ENCODE assay signal across 30 cellular contexts in the genomic region with DNA sequence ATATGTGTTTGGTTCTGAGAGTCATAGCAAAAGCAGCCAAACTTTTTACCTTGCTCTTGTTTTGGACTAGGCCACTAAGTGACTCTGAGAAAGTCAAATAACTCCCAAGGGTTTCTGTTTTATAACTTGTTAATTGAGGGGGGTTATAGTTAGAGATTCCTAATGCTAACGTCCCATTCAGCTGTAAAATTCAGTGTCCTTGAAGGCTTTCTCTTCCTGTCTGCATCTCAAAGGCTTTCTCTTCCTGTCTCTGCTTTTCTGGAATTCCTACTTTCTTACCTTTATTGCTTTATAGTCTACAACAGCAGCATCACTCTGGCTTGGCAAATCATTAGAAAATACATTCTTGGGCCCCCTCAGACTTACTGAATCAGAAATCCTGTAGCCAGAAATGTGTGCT.
"Had no signal": no experiment of that assay in that cellular context is flagged by ENCODE, and none has a peak within 500 bp of the region (broad histone marks: within the 10 kb centered on the region; RNA-seq: fewer than 3 reads in every experiment).

No MANE protein-coding gene starts in this region.

- H3K4me3 ChIP-seq: PC-9, SK-N-MC had no signal

- H3K4me3 Mint-ChIP-seq: activated CD4-positive, alpha-beta memory T cell treated with anti-CD3 and anti-CD28 coated beads for 36 hours; activated CD4-positive, alpha-beta T cell treated with anti-CD3 and anti-CD28 coated beads for 36 hours; activated CD4-positive, alpha-beta T cell treated with anti-CD3 and anti-CD28 coated beads, Interleukin-2, amount 10 ng/mL, durations not matched to agents 7 days and 5 days; activated naive CD4-positive, alpha-beta T cell treated with anti-CD3 and anti-CD28 coated beads, Interleukin-2, amount 10 ng/mL, durations not matched to agents 7 days and 5 days; activated naive CD8-positive, alpha-beta T cell; activated naive CD8-positive, alpha-beta T cell treated with anti-CD3 and anti-CD28 coated beads, Interleukin-2, amount 50 U/mL, for 24 hours; brain had no signal

- H2AFZ ChIP-seq: PC-9 had no signal

- DNase-seq: activated CD4-positive, alpha-beta memory T cell treated with anti-CD3 and anti-CD28 coated beads for 36 hours; activated CD4-positive, alpha-beta T cell treated with anti-CD3 and anti-CD28 coated beads for 36 hours; activated CD4-positive, alpha-beta T cell treated with anti-CD3 and anti-CD28 coated beads, Interleukin-2, amount 10 ng/mL, durations not matched to agents 7 days and 5 days; activated CD8-positive, alpha-beta memory T cell treated with anti-CD3 and anti-CD28 coated beads, Interleukin-2, amount 50 U/mL, for 4 hours; activated effector memory CD4-positive, alpha-beta T cell treated with Interleukin-2 at 50 U/mL for 16 hours; activated naive CD4-positive, alpha-beta T cell treated with anti-CD3 and anti-CD28 coated beads, Interleukin-2, amount 10 ng/mL, durations not matched to agents 7 days and 5 days; activated naive CD8-positive, alpha-beta T cell treated with anti-CD3 and anti-CD28 coated beads, Interleukin-2, amount 50 U/mL, for 24 hours; activated T-cell treated with anti-CD3 and anti-CD28 coated beads for 4 hours; activated T-cell treated with anti-CD3 and anti-CD28 coated beads, Interleukin-2, amount 50 U/mL, for 48 hours; anterior cingulate cortex; caudate nucleus; MM.1S; MV-4-11; NCI-H146; NCI-H187; NCI-H2029 treated with DMSO at 0.1 percent for 48 hours; NCI-H2107; NCI-H2227 treated with DMSO at 0.1 percent for 48 hours; NCI-H510A treated with DMSO at 0.1 percent for 48 hours; NCI-H526 treated with DMSO at 0.1 percent for 48 hours; NCI-H774; PC-9; T1000 had no signal

- H3K27ac Mint-ChIP-seq: activated CD4-positive, alpha-beta memory T cell treated with anti-CD3 and anti-CD28 coated beads for 36 hours; activated CD4-positive, alpha-beta T cell treated with anti-CD3 and anti-CD28 coated beads for 36 hours; activated CD4-positive, alpha-beta T cell treated with anti-CD3 and anti-CD28 coated beads, Interleukin-2, amount 10 ng/mL, durations not matched to agents 7 days and 5 days; activated naive CD4-positive, alpha-beta T cell treated with anti-CD3 and anti-CD28 coated beads, Interleukin-2, amount 10 ng/mL, durations not matched to agents 7 days and 5 days; activated naive CD8-positive, alpha-beta T cell; activated naive CD8-positive, alpha-beta T cell treated with anti-CD3 and anti-CD28 coated beads, Interleukin-2, amount 50 U/mL, for 24 hours had no signal

- ATAC-seq: activated CD4-positive, alpha-beta T cell treated with anti-CD3 and anti-CD28 coated beads for 36 hours; activated CD4-positive, CD25-positive, alpha-beta regulatory T cell treated with anti-CD3 and anti-CD28 coated beads, Interleukin-2, amount 50 U/mL, for 24 hours; activated naive CD8-positive, alpha-beta T cell treated with anti-CD3 and anti-CD28 coated beads, Interleukin-2, amount 50 U/mL, for 24 hours; Right ventricle myocardium inferior had no signal

- H3K9ac ChIP-seq: KMS-11 had no signal

- H3K9me3 Mint-ChIP-seq: activated naive CD8-positive, alpha-beta T cell treated with anti-CD3 and anti-CD28 coated beads, Interleukin-2, amount 50 U/mL, for 24 hours; brain had no signal

- H3K27ac ChIP-seq: KMS-11, PC-9, RWPE1, SK-N-MC had no signal

- H3K4me1 Mint-ChIP-seq: activated CD4-positive, alpha-beta T cell treated with anti-CD3 and anti-CD28 coated beads for 36 hours; activated CD4-positive, alpha-beta T cell treated with anti-CD3 and anti-CD28 coated beads, Interleukin-2, amount 10 ng/mL, durations not matched to agents 7 days and 5 days; activated naive CD4-positive, alpha-beta T cell treated with anti-CD3 and anti-CD28 coated beads, Interleukin-2, amount 10 ng/mL, durations not matched to agents 7 days and 5 days; activated naive CD8-positive, alpha-beta T cell treated with anti-CD3 and anti-CD28 coated beads, Interleukin-2, amount 50 U/mL, for 24 hours had no signal

- H3K36me3 Mint-ChIP-seq: activated CD4-positive, alpha-beta memory T cell treated with anti-CD3 and anti-CD28 coated beads for 36 hours; activated naive CD4-positive, alpha-beta T cell treated with anti-CD3 and anti-CD28 coated beads, Interleukin-2, amount 10 ng/mL, durations not matched to agents 7 days and 5 days; activated naive CD8-positive, alpha-beta T cell; brain had no signal

- H3K27me3 Mint-ChIP-seq: activated CD4-positive, alpha-beta memory T cell treated with anti-CD3 and anti-CD28 coated beads for 36 hours; activated CD4-positive, alpha-beta T cell treated with anti-CD3 and anti-CD28 coated beads for 36 hours; activated CD4-positive, alpha-beta T cell treated with anti-CD3 and anti-CD28 coated beads, Interleukin-2, amount 10 ng/mL, durations not matched to agents 7 days and 5 days; activated naive CD4-positive, alpha-beta T cell treated with anti-CD3 and anti-CD28 coated beads, Interleukin-2, amount 10 ng/mL, durations not matched to agents 7 days and 5 days; activated naive CD8-positive, alpha-beta T cell; activated naive CD8-positive, alpha-beta T cell treated with anti-CD3 and anti-CD28 coated beads, Interleukin-2, amount 50 U/mL, for 24 hours had no signal

- H3K4me2 ChIP-seq: KMS-11, PC-9 had no signal
